ENCODE assay signal across 28 cellular contexts in genomic region chrX:24542756-24543155, GRCh38.
"Had no signal": no experiment of that assay in that cellular context is flagged by ENCODE, and none has a peak within 500 bp of the region (broad histone marks: within the 10 kb centered on the region; RNA-seq: fewer than 3 reads in every experiment).

No MANE protein-coding gene starts in this region.

- H3K27ac Mint-ChIP-seq: activated CD4-positive, alpha-beta T cell treated with anti-CD3 and anti-CD28 coated beads for 36 hours; activated CD4-positive, alpha-beta T cell treated with anti-CD3 and anti-CD28 coated beads, Interleukin-2, amount 10 ng/mL, durations not matched to agents 7 days and 5 days; activated CD8-positive, alpha-beta T cell treated with anti-CD3 and anti-CD28 coated beads, Interleukin-2, amount 10 ng/mL, durations not matched to agents 7 days and 5 days; activated naive CD4-positive, alpha-beta T cell treated with anti-CD3 and anti-CD28 coated beads for 36 hours; activated naive CD4-positive, alpha-beta T cell treated with anti-CD3 and anti-CD28 coated beads, Interleukin-2, amount 50 U/mL, for 72 hours; activated T-cell treated with anti-CD3 and anti-CD28 coated beads, Interleukin-2, amount 50 U/mL, for 24 hours; activated T-helper 2 cell treated with anti-CD3 and anti-CD28 coated beads, Interferon-gamma antibody, Interleukin-2, Interleukin-4, amounts not matched to agents 10 μg/mL and 5 μg/mL and 100 μg/mL, durations not matched to agents 14 hours and 24 hours and 36 hours; T-helper 1 cell treated with Interleukin-12 subunit alpha and Interleukin-12 subunit beta and Interleukin-4 antibody, amounts not matched to agents 30 μg/mL and 1 μg/mL, for 36 hours; T-helper 2 cell treated with Interferon-gamma antibody and Interleukin-4, amounts not matched to agents 5 μg/mL and 100 μg/mL, for 36 hours had no signal

- H3K4me1 ChIP-seq: adrenal gland, SJSA1 had no signal

- H3K36me3 ChIP-seq: adrenal gland, brain microvascular endothelial cell, SJSA1 had no signal

- H3K27ac ChIP-seq: adrenal gland, brain microvascular endothelial cell, cardiac muscle cell, SJSA1 had no signal

- H3K4me2 ChIP-seq: SK-N-SH had no signal

- H3K27me3 Mint-ChIP-seq: activated CD4-positive, alpha-beta T cell treated with anti-CD3 and anti-CD28 coated beads for 36 hours; activated CD4-positive, alpha-beta T cell treated with anti-CD3 and anti-CD28 coated beads, Interleukin-2, amount 10 ng/mL, durations not matched to agents 7 days and 5 days had no signal

- H3K4me1 Mint-ChIP-seq: activated CD4-positive, alpha-beta T cell treated with anti-CD3 and anti-CD28 coated beads for 36 hours; activated CD4-positive, alpha-beta T cell treated with anti-CD3 and anti-CD28 coated beads, Interleukin-2, amount 10 ng/mL, durations not matched to agents 7 days and 5 days had no signal

- DNase-seq: activated CD4-positive, alpha-beta T cell treated with anti-CD3 and anti-CD28 coated beads for 36 hours; activated CD4-positive, alpha-beta T cell treated with anti-CD3 and anti-CD28 coated beads, Interleukin-2, amount 10 ng/mL, durations not matched to agents 7 days and 5 days; activated CD4-positive, alpha-beta T cell treated with anti-CD3 and anti-CD28 coated beads, Interleukin-2, amount 50 U/mL, for 48 hours; activated CD8-positive, alpha-beta T cell treated with anti-CD3 and anti-CD28 coated beads, Interleukin-2, amount 10 ng/mL, durations not matched to agents 7 days and 5 days; activated gamma-delta T cell treated with Interleukin-2 at 50 U/mL for 16 hours; activated naive CD4-positive, alpha-beta T cell treated with anti-CD3 and anti-CD28 coated beads for 36 hours; activated T-cell treated with anti-CD3 and anti-CD28 coated beads, Interleukin-2, amount 50 U/mL, for 24 hours; adrenal gland; anterior cingulate cortex; brain microvascular endothelial cell; NCI-H1417 treated with DMSO at 0.1 percent for 48 hours; NCI-H1694; NCI-H1930; NCI-H2081 treated with DMSO at 0.1 percent for 48 hours; NCI-H345; NCI-H524 treated with DMSO at 0.1 percent for 48 hours; RPMI8226; SHP77 treated with DMSO at 0.1 percent for 48 hours; SK-N-SH had no signal

- H3K9me3 ChIP-seq: adrenal gland, SJSA1, SK-N-SH had no signal

- H3K9ac ChIP-seq: SK-N-SH had no signal

- H3K4me3 Mint-ChIP-seq: activated CD4-positive, alpha-beta T cell treated with anti-CD3 and anti-CD28 coated beads for 36 hours; activated CD4-positive, alpha-beta T cell treated with anti-CD3 and anti-CD28 coated beads, Interleukin-2, amount 10 ng/mL, durations not matched to agents 7 days and 5 days; activated CD8-positive, alpha-beta T cell treated with anti-CD3 and anti-CD28 coated beads, Interleukin-2, amount 10 ng/mL, durations not matched to agents 7 days and 5 days; activated naive CD4-positive, alpha-beta T cell treated with anti-CD3 and anti-CD28 coated beads for 36 hours; activated T-cell treated with anti-CD3 and anti-CD28 coated beads, Interleukin-2, amount 50 U/mL, for 24 hours; T-helper 1 cell treated with Interleukin-12 subunit alpha and Interleukin-12 subunit beta and Interleukin-4 antibody, amounts not matched to agents 30 μg/mL and 1 μg/mL, for 36 hours; T-helper 2 cell treated with Interferon-gamma antibody and Interleukin-4, amounts not matched to agents 5 μg/mL and 100 μg/mL, for 36 hours had no signal

- H3K9me3 Mint-ChIP-seq: activated CD4-positive, alpha-beta T cell treated with anti-CD3 and anti-CD28 coated beads, Interleukin-2, amount 10 ng/mL, durations not matched to agents 7 days and 5 days; activated naive CD4-positive, alpha-beta T cell treated with anti-CD3 and anti-CD28 coated beads for 36 hours; activated naive CD4-positive, alpha-beta T cell treated with anti-CD3 and anti-CD28 coated beads, Interleukin-2, amount 50 U/mL, for 72 hours; activated T-cell treated with anti-CD3 and anti-CD28 coated beads, Interleukin-2, amount 50 U/mL, for 24 hours; activated T-helper 2 cell treated with anti-CD3 and anti-CD28 coated beads, Interferon-gamma antibody, Interleukin-2, Interleukin-4, amounts not matched to agents 10 μg/mL and 5 μg/mL and 100 μg/mL, durations not matched to agents 14 hours and 24 hours and 36 hours; T-helper 1 cell treated with Interleukin-12 subunit alpha and Interleukin-12 subunit beta and Interleukin-4 antibody, amounts not matched to agents 30 μg/mL and 1 μg/mL, for 36 hours; T-helper 2 cell treated with Interferon-gamma antibody and Interleukin-4, amounts not matched to agents 5 μg/mL and 100 μg/mL, for 36 hours had no signal

- H3K27me3 ChIP-seq: adrenal gland, brain microvascular endothelial cell, cardiac muscle cell, SJSA1 had no signal

- H3K36me3 Mint-ChIP-seq: activated naive CD4-positive, alpha-beta T cell treated with anti-CD3 and anti-CD28 coated beads, Interleukin-2, amount 50 U/mL, for 72 hours had no signal

- ATAC-seq: activated CD4-positive, alpha-beta T cell treated with anti-CD3 and anti-CD28 coated beads for 36 hours; activated CD4-positive, CD25-positive, alpha-beta regulatory T cell treated with anti-CD3 and anti-CD28 coated beads, Interleukin-2, amount 50 U/mL, for 24 hours; activated CD8-positive, alpha-beta T cell treated with anti-CD3 and anti-CD28 coated beads, Interleukin-2, amount 10 ng/mL, durations not matched to agents 7 days and 5 days; activated naive CD4-positive, alpha-beta T cell treated with anti-CD3 and anti-CD28 coated beads, Interleukin-2, amount 50 U/mL, for 72 hours; Panc1 had no signal

- H3K4me3 ChIP-seq: adrenal gland, cardiac muscle cell, SJSA1 had no signal

- FAIRE-seq: TTC549 had no signal
